8 cellular contexts compared by ENCODE assay signal in genomic region chr19:51784922-51785690, GRCh38. TPM values are rescaled to one million over a fixed set of nuclear protein-coding genes. Genes with fewer than 3 reads are reported as not detected.
DNase-seq lines count a peak whose midpoint lies in the region; ATAC-seq and TF ChIP-seq lines count a peak whose summit lies in the region.

No MANE protein-coding gene starts in this region.

- H3K36me3 ChIP-seq in BE2C, result no peaks in the 10 kb centered on the region

- peak; percentile 92 for ATAC-seq in stimulated activated effector memory CD8-positive, alpha-beta T cell treated with anti-CD3 and anti-CD28 coated beads, Interleukin-12 subunit alpha, Interleukin-12 subunit beta, amount 100 ng/mL, for 72 hours
- ATAC-seq in GM21367 (IDR thresholded peaks at IDR 0.05; ENCODE audit: unreplicated experiment) (no peak), HG03457 (IDR thresholded peaks at IDR 0.05; ENCODE audit: unreplicated experiment) (no peak)

- DNase-seq in M059J (ENCODE audit: low read depth) (peak; percentile 82), iris pigment epithelial cell (ENCODE audit: low read depth) (peak; percentile 79), BE2C (no peak), COLO668 (lab: John Stamatoyannopoulos, UW; ENCODE audit: unreplicated experiment) (no peak)
- peak in 2 of 3 experiments; percentile 5 for DNase-seq in activated CD8-positive, alpha-beta memory T cell treated with anti-CD3 and anti-CD28 coated beads for 48 hours (ENCODE audit: low read depth in 2 of 3, low spot score in 2 of 3)
- DNase-seq in stimulated activated effector memory CD8-positive, alpha-beta T cell treated with anti-CD3 and anti-CD28 coated beads, Interleukin-12 subunit alpha, Interleukin-12 subunit beta, amount 100 ng/mL, for 72 hours (ENCODE audit: low spot score in 2 of 2), result no peak

- no peak overlapping the region for H3K4me3 Mint-ChIP-seq in stimulated activated effector memory CD8-positive, alpha-beta T cell treated with anti-CD3 and anti-CD28 coated beads, Interleukin-12 subunit alpha, Interleukin-12 subunit beta, amount 100 ng/mL, for 72 hours

- H3K4me1 ChIP-seq in BE2C, result no peaks in the 10 kb centered on the region

- TF ChIP-seq CTCF in BE2C (IDR thresholded peaks at IDR 0.05; ENCODE audit: low read depth, low read length), result no peak

- no peaks in the 10 kb centered on the region for H3K4me1 Mint-ChIP-seq in stimulated activated effector memory CD8-positive, alpha-beta T cell treated with anti-CD3 and anti-CD28 coated beads, Interleukin-12 subunit alpha, Interleukin-12 subunit beta, amount 100 ng/mL, for 72 hours

- H3K27ac Mint-ChIP-seq in stimulated activated effector memory CD8-positive, alpha-beta T cell treated with anti-CD3 and anti-CD28 coated beads, Interleukin-12 subunit alpha, Interleukin-12 subunit beta, amount 100 ng/mL, for 72 hours, result no peak overlapping the region

- H3K9me3 ChIP-seq in BE2C, result no peaks in the 10 kb centered on the region

- H3K27me3 ChIP-seq in BE2C, result no peaks in the 10 kb centered on the region

- H3K36me3 Mint-ChIP-seq in stimulated activated effector memory CD8-positive, alpha-beta T cell treated with anti-CD3 and anti-CD28 coated beads, Interleukin-12 subunit alpha, Interleukin-12 subunit beta, amount 100 ng/mL, for 72 hours, result no peaks in the 10 kb centered on the region

- peaks cover 4% of the 10 kb centered on the region for H3K9me3 Mint-ChIP-seq in stimulated activated effector memory CD8-positive, alpha-beta T cell treated with anti-CD3 and anti-CD28 coated beads, Interleukin-12 subunit alpha, Interleukin-12 subunit beta, amount 100 ng/mL, for 72 hours

- no peak overlapping the region for H3K4me3 ChIP-seq in BE2C (ENCODE audit: low read depth, low read length)

RNA-seq across cellular contexts. Expression of gene FPR3, which starts 9.9 kb away (rescaled TPM):
- 0.10 and 0.22 TPM in 2 replicates for total RNA-seq in M059J (2014; rRNA removed; shearing (Covaris generic))
- polyA plus RNA-seq in BE2C (2012; ENCODE audit: insufficient read depth, insufficient read length, low read depth), result not detected

RNA-seq across cellular contexts. Expression of gene FPR2, which starts 24.1 kb away (rescaled TPM):
- not detected in 2 replicates for total RNA-seq in M059J (2014; rRNA removed; shearing (Covaris generic))
- not detected for polyA plus RNA-seq in BE2C (2012; ENCODE audit: insufficient read depth, insufficient read length, low read depth)

RNA-seq across cellular contexts. Expression of gene FPR1, which starts 33.4 kb away (rescaled TPM):
- 3.6 and 3.8 TPM in 2 replicates for total RNA-seq in M059J (2014; rRNA removed; shearing (Covaris generic))
- polyA plus RNA-seq in BE2C (2012; ENCODE audit: insufficient read depth, insufficient read length, low read depth), result 0.77 TPM

Comparison
In these comparisons a context has a peak if more than half of its experiments do, and no peak if none do; other contexts are left out.
1. DNase-seq: peak in M059J (single experiment), activated CD8-positive, alpha-beta memory T cell treated with anti-CD3 and anti-CD28 coated beads for 48 hours (2 of 3) and iris pigment epithelial cell (single experiment); none in stimulated activated effector memory CD8-positive, alpha-beta T cell treated with anti-CD3 and anti-CD28 coated beads, Interleukin-12 subunit alpha, Interleukin-12 subunit beta, amount 100 ng/mL, for 72 hours (0 of 2), BE2C (single experiment) and COLO668 (single experiment).